In genomic region chr6:116542426-116542825, GRCh38 we compare ENCODE assay signal across 18 cellular contexts. TPM values are rescaled to one million over a fixed set of nuclear protein-coding genes. Genes with fewer than 3 reads are reported as not detected.
DNase-seq lines count a peak whose midpoint lies in the region; ATAC-seq, FAIRE-seq and TF ChIP-seq lines count a peak whose summit lies in the region.
"Had no signal": no experiment of that assay in that cellular context is flagged by ENCODE, and none has a peak within 500 bp of the region (broad histone marks: within the 10 kb centered on the region; RNA-seq: fewer than 3 reads in every experiment).

No MANE protein-coding gene starts in this region.

- CTCF ChIA-PET in activated CD8-positive, alpha-beta T cell treated with anti-CD3 and anti-CD28 coated beads, Interleukin-2, amount 10 ng/mL, durations not matched to agents 7 days and 5 days (lab: Charles Lee): interaction anchor here (1.2 to 4.0 kb wide), 3 partner anchors 10 to 255 kb away, joined by 6 to 18 read pairs (median 8); no protein-coding TSS in a partner anchor

- TF ChIP-seq CTCF in RWPE2 (IDR thresholded peaks at IDR 0.05; ENCODE audit: poor library complexity, severe bottlenecking) (no peak), fibroblast of mammary gland (conservative IDR thresholded peaks at IDR 0.05; ENCODE audit: control insufficient read depth, insufficient read depth, low read depth, low read length) (no peak)

- H3K36me3 Mint-ChIP-seq in activated CD8-positive, alpha-beta T cell treated with anti-CD3 and anti-CD28 coated beads, Interleukin-2, amount 10 ng/mL, durations not matched to agents 7 days and 5 days (ENCODE audit: low read depth): no peaks in the 10 kb centered on the region
- H3K36me3 Mint-ChIP-seq: CD8-positive, alpha-beta T cell had no signal

- peaks cover 39% of the 10 kb centered on the region for H3K27me3 Mint-ChIP-seq in activated CD8-positive, alpha-beta T cell treated with anti-CD3 and anti-CD28 coated beads, Interleukin-2, amount 10 ng/mL, durations not matched to agents 7 days and 5 days (ENCODE audit: low read depth)

- no peak overlapping the region for H3K27ac Mint-ChIP-seq in activated CD8-positive, alpha-beta T cell treated with anti-CD3 and anti-CD28 coated beads, Interleukin-2, amount 10 ng/mL, durations not matched to agents 7 days and 5 days
- H3K27ac Mint-ChIP-seq: B cell; CD8-positive, alpha-beta T cell; GM23338 had no signal

- no peaks in the 10 kb centered on the region for H3K9me3 ChIP-seq in RWPE2 (ENCODE audit: severe bottlenecking)
- H3K9me3 ChIP-seq: BLaER1 treated with 17β-estradiol and CSF1 and Interleukin-3, amounts not matched to agents 10 nM and 100 nM had no signal

- peak overlapping the region; percentile 68 for H3K27ac ChIP-seq in RWPE2 (ENCODE audit: poor library complexity, severe bottlenecking)
- H3K27ac ChIP-seq: BLaER1 treated with 17β-estradiol and CSF1 and Interleukin-3, amounts not matched to agents 10 nM and 100 nM had no signal

- POLR2A ChIA-PET in activated CD8-positive, alpha-beta T cell treated with anti-CD3 and anti-CD28 coated beads, Interleukin-2, amount 10 ng/mL, durations not matched to agents 7 days and 5 days (lab: Charles Lee): no interaction called here

- no peaks in the 10 kb centered on the region for H3K36me3 ChIP-seq in RWPE2 (ENCODE audit: low read depth)
- H3K36me3 ChIP-seq: BLaER1 treated with 17β-estradiol and CSF1 and Interleukin-3, amounts not matched to agents 10 nM and 100 nM had no signal

- no peak for FAIRE-seq in frontal cortex (lab: Jason Lieb, UNC)
- FAIRE-seq: GM12878, H54 had no signal

- DNase-seq in ELR (ENCODE audit: low read depth): peak; percentile 33
- peak; percentile 59 for DNase-seq in HCEC 1CT
- no peak for DNase-seq in RWPE2 (ENCODE audit: low spot score)
- DNase-seq in fibroblast of mammary gland (ENCODE audit: low read depth): peak; percentile 48
- no peak for DNase-seq in activated CD8-positive, alpha-beta T cell treated with anti-CD3 and anti-CD28 coated beads, Interleukin-2, amount 10 ng/mL, durations not matched to agents 7 days and 5 days
- no peak for DNase-seq in frontal cortex (ENCODE audit: low spot score in 2 of 2)
- no peak for DNase-seq in T-helper 1 cell
- DNase-seq: Calu3; CD8-positive, alpha-beta T cell; DMS79 treated with DMSO at 0.1 percent for 48 hours had no signal

- H3K4me3 ChIP-seq in RWPE2 (ENCODE audit: severe bottlenecking) (no peak overlapping the region), fibroblast of mammary gland (ENCODE audit: control insufficient read depth, low read depth, low read length) (no peak overlapping the region)
- H3K4me3 ChIP-seq: BLaER1 treated with 17β-estradiol and CSF1 and Interleukin-3, amounts not matched to agents 10 nM and 100 nM; GM12878; GM23338 had no signal

- H3K9me3 Mint-ChIP-seq in activated CD8-positive, alpha-beta T cell treated with anti-CD3 and anti-CD28 coated beads, Interleukin-2, amount 10 ng/mL, durations not matched to agents 7 days and 5 days (ENCODE audit: insufficient read depth): no peaks in the 10 kb centered on the region
- H3K9me3 Mint-ChIP-seq: CD8-positive, alpha-beta T cell; GM23338 had no signal

- H3K4me3 Mint-ChIP-seq in activated CD8-positive, alpha-beta T cell treated with anti-CD3 and anti-CD28 coated beads, Interleukin-2, amount 10 ng/mL, durations not matched to agents 7 days and 5 days: no peak overlapping the region
- H3K4me3 Mint-ChIP-seq: B cell; CD8-positive, alpha-beta T cell; GM23338 had no signal

- H3K4me1 Mint-ChIP-seq in activated CD8-positive, alpha-beta T cell treated with anti-CD3 and anti-CD28 coated beads, Interleukin-2, amount 10 ng/mL, durations not matched to agents 7 days and 5 days (ENCODE audit: low read depth): no peaks in the 10 kb centered on the region
- H3K4me1 Mint-ChIP-seq: B cell had no signal

- no peaks in the 10 kb centered on the region for H3K27me3 ChIP-seq in RWPE2 (ENCODE audit: insufficient read depth, poor library complexity, severe bottlenecking)
- H3K27me3 ChIP-seq: BLaER1 treated with 17β-estradiol and CSF1 and Interleukin-3, amounts not matched to agents 10 nM and 100 nM had no signal

- ATAC-seq in RWPE2 (ENCODE audit: low read depth): peak; percentile 71
- ATAC-seq in activated CD8-positive, alpha-beta T cell treated with anti-CD3 and anti-CD28 coated beads, Interleukin-2, amount 10 ng/mL, durations not matched to agents 7 days and 5 days: no peak
- ATAC-seq in HG03196 (IDR thresholded peaks at IDR 0.05; ENCODE audit: unreplicated experiment): no peak
- ATAC-seq: CD8-positive, alpha-beta T cell; GM12878; GM23338 had no signal

- H3K4me1 ChIP-seq in RWPE2 (ENCODE audit: insufficient read depth, poor library complexity, severe bottlenecking): peaks cover 32% of the 10 kb centered on the region
- H3K4me1 ChIP-seq: BLaER1 treated with 17β-estradiol and CSF1 and Interleukin-3, amounts not matched to agents 10 nM and 100 nM had no signal

RNA-seq across cellular contexts. Expression of gene TRAPPC3L, which starts 3.1 kb away (rescaled TPM):
- not detected for total RNA-seq in activated CD8-positive, alpha-beta T cell treated with anti-CD3 and anti-CD28 coated beads, Interleukin-2, amount 10 ng/mL, durations not matched to agents 7 days and 5 days
- total RNA-seq in frontal cortex: under 0.01 TPM
- total RNA-seq: A172; B cell; Calu3; CD8-positive, alpha-beta T cell; G401; GM12878; GM23338 had no signal

RNA-seq across cellular contexts. Expression of gene CALHM4, which starts 11.1 kb away (rescaled TPM):
- not detected for total RNA-seq in activated CD8-positive, alpha-beta T cell treated with anti-CD3 and anti-CD28 coated beads, Interleukin-2, amount 10 ng/mL, durations not matched to agents 7 days and 5 days
- total RNA-seq in frontal cortex: not detected
- total RNA-seq: A172; B cell; Calu3; CD8-positive, alpha-beta T cell; G401; GM12878; GM23338 had no signal

RNA-seq across cellular contexts. Expression of gene RWDD1, which starts 28.9 kb away (rescaled TPM):
- 10 to 100 TPM; 39.8 to 45.2 TPM for total RNA-seq in activated CD8-positive, alpha-beta T cell treated with anti-CD3 and anti-CD28 coated beads, Interleukin-2, amount 10 ng/mL, durations not matched to agents 7 days and 5 days
- 26.5 TPM for total RNA-seq in frontal cortex

RNA-seq across cellular contexts. Expression of gene CALHM5, which starts 31.0 kb away (rescaled TPM):
- not detected for total RNA-seq in activated CD8-positive, alpha-beta T cell treated with anti-CD3 and anti-CD28 coated beads, Interleukin-2, amount 10 ng/mL, durations not matched to agents 7 days and 5 days
- total RNA-seq in frontal cortex: 0.41 TPM
- total RNA-seq: B cell; CD8-positive, alpha-beta T cell; GM12878 had no signal

Comparison
In these comparisons a context has a peak if more than half of its experiments do, and no peak if none do; other contexts are left out.
1. DNase-seq: peak in ELR (single experiment), HCEC 1CT (single experiment) and fibroblast of mammary gland (single experiment); none in RWPE2 (single experiment), activated CD8-positive, alpha-beta T cell treated with anti-CD3 and anti-CD28 coated beads, Interleukin-2, amount 10 ng/mL, durations not matched to agents 7 days and 5 days (single experiment), frontal cortex (0 of 2) and T-helper 1 cell (0 of 5).